ENCODE assay signal across 24 cellular contexts in genomic region chr1:223012176-223012788, GRCh38.
"Had no signal": no experiment of that assay in that cellular context is flagged by ENCODE, and none has a peak within 500 bp of the region (broad histone marks: within the 10 kb centered on the region; RNA-seq: fewer than 3 reads in every experiment).

No MANE protein-coding gene starts in this region.

- H3K4me1 ChIP-seq: pancreas, prostate gland, spleen, upper lobe of right lung had no signal

- H3K27ac ChIP-seq: heart left ventricle, left lung, pancreas, prostate gland, skin epidermis, spleen, suprapubic skin, transverse colon, upper lobe of right lung had no signal

- H3K9me3 ChIP-seq: heart left ventricle, left lung, pancreas, prostate gland, spleen, suprapubic skin, transverse colon, upper lobe of right lung had no signal

- H3K27me3 ChIP-seq: heart left ventricle, left lung, pancreas, suprapubic skin, transverse colon, upper lobe of right lung had no signal

- H3K36me3 ChIP-seq: heart left ventricle, left lung, pancreas, prostate gland, spleen, suprapubic skin, transverse colon, upper lobe of right lung had no signal

- H3K4me3 ChIP-seq: heart left ventricle, left lung, lung, pancreas, prostate gland, skin epidermis, spleen, suprapubic skin, transverse colon, upper lobe of right lung had no signal

- ATAC-seq: heart left ventricle; left colon; left lung; natural killer cell; pancreas; right cardiac atrium; stimulated activated effector memory CD8-positive, alpha-beta T cell treated with anti-CD3 and anti-CD28 coated beads, Interleukin-12 subunit alpha, Interleukin-12 subunit beta, amount 100 ng/mL, for 72 hours; upper lobe of right lung had no signal

- DNase-seq: heart left ventricle; hypothalamus; immature natural killer cell; kidney; left colon; left lung; naive B cell; natural killer cell; pancreas; posterior cingulate gyrus; retina; right cardiac atrium; spleen; stimulated activated CD4-positive, alpha-beta T cell treated with anti-CD3 and anti-CD28 coated beads, Interleukin-4, amount 100 ng/mL, for 24 hours; stimulated activated naive CD4-positive, alpha-beta T cell; transverse colon; upper lobe of right lung had no signal

- FAIRE-seq: islet of Langerhans, kidney, pancreas, urothelium cell line had no signal
